ENCODE assay signal across 13 cellular contexts in the genomic region with DNA sequence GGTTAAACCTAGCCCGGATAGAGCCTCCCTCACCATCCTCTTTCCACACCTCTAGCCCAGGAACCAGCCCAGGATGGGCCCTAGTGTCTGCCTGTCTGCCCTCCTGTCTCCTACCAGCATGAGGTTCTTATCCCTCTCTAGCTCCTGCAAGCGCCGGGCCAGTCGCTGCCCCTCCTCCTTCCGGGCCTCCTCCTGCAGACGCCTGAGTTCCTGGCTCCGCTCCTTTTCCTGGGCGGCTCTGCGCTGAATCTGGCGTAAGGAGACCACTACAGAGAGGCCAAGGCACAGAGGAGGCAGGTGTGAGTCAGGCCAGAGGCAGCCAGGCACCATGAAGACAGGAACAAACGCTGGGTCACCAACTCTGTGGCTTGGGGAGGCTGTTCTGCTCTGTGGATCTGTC. TPM values are rescaled to one million over a fixed set of nuclear protein-coding genes. Genes with fewer than 3 reads are reported as not detected.
DNase-seq lines count a peak whose midpoint lies in the region; ATAC-seq and TF ChIP-seq lines count a peak whose summit lies in the region.
"Had no signal": no experiment of that assay in that cellular context is flagged by ENCODE, and none has a peak within 500 bp of the region (broad histone marks: within the 10 kb centered on the region; RNA-seq: fewer than 3 reads in every experiment).

No MANE protein-coding gene starts in this region.

- peaks cover 58% of the 10 kb centered on the region for H3K36me3 ChIP-seq in WERI-Rb-1

- H3K27me3 ChIP-seq in WERI-Rb-1 (ENCODE audit: insufficient read depth, low read depth, severe bottlenecking) = no peaks in the 10 kb centered on the region
- H3K27me3 ChIP-seq: BLaER1 treated with 17β-estradiol and CSF1 and Interleukin-3, amounts not matched to agents 10 nM and 100 nM had no signal

- no peak overlapping the region for H3K4me3 ChIP-seq in WERI-Rb-1 (ENCODE audit: low read depth, low read length)
- H3K4me3 ChIP-seq: BLaER1 treated with 17β-estradiol and CSF1 and Interleukin-3, amounts not matched to agents 10 nM and 100 nM; mucosa of descending colon had no signal

- TF ChIP-seq CTCF in WERI-Rb-1 (IDR thresholded peaks at IDR 0.05; ENCODE audit: low read depth, low read length) = no peak
- no peak for TF ChIP-seq CTCF in omental fat pad (IDR thresholded peaks at IDR 0.05)

- peaks cover 2% of the 10 kb centered on the region for H3K9me3 ChIP-seq in WERI-Rb-1 (ENCODE audit: severe bottlenecking)
- H3K9me3 ChIP-seq: BLaER1 treated with 17β-estradiol and CSF1 and Interleukin-3, amounts not matched to agents 10 nM and 100 nM; mucosa of descending colon had no signal

- peak; percentile 65 for ATAC-seq in omental fat pad (ENCODE audit: low FRiP score)
- no peak for ATAC-seq in GM21717 (IDR thresholded peaks at IDR 0.05; ENCODE audit: unreplicated experiment)
- ATAC-seq: mucosa of descending colon had no signal

- H3K27ac ChIP-seq in WERI-Rb-1 = peak overlapping the region; percentile 83
- H3K27ac ChIP-seq: BLaER1 treated with 17β-estradiol and CSF1 and Interleukin-3, amounts not matched to agents 10 nM and 100 nM had no signal

- DNase-seq in AG20443 (ENCODE audit: low spot score) (peak; percentile 79), WERI-Rb-1 (peak; percentile 92), glomerular visceral epithelial cell (ENCODE audit: extremely low spot score) (peak; percentile 93), omental fat pad (ENCODE audit: low spot score) (no peak), COLO829 (ENCODE audit: low spot score) (no peak), HCEC 1CT (no peak)
- DNase-seq in activated effector memory CD4-positive, alpha-beta T cell treated with anti-CD3 and anti-CD28 coated beads, Interleukin-2, amount 50 U/mL, for 16 hours = no peak
- DNase-seq: mucosa of descending colon, NCI-H748 treated with DMSO at 0.1 percent for 48 hours, T-helper 9 cell had no signal

RNA-seq across cellular contexts. Expression of gene PSORS1C2, which starts 4.3 kb away (rescaled TPM):
- total RNA-seq in omental fat pad = not detected
- total RNA-seq: activated T-helper 1 cell treated with anti-CD3 and anti-CD28 coated beads, Interleukin-12 subunit alpha, Interleukin-12 subunit beta, Interleukin-2, Interleukin-4 antibody, amounts not matched to agents 30 ng/mL and 10 ng/mL and 1 ng/mL, durations not matched to agents 14 hours and 24 hours and 36 hours; mucosa of descending colon had no signal

RNA-seq across cellular contexts. Expression of gene CCHCR1, which starts 14.5 kb away (rescaled TPM):
- total RNA-seq in omental fat pad = 10 to 100 TPM in 1 of 4 donors, 1 to 10 TPM in 3; 4.6 to 21.1 (median 5.0) TPM

RNA-seq across cellular contexts. Expression of gene TCF19, which starts 15.2 kb away (rescaled TPM):
- total RNA-seq in omental fat pad = 10 to 100 TPM in 1 of 4 donors, 1 to 10 TPM in 3; 1.9 to 19.5 (median 2.7) TPM

RNA-seq across cellular contexts. Expression of gene CDSN, which starts 22.9 kb away (rescaled TPM):
- total RNA-seq in omental fat pad = not detected
- total RNA-seq: activated T-helper 1 cell treated with anti-CD3 and anti-CD28 coated beads, Interleukin-12 subunit alpha, Interleukin-12 subunit beta, Interleukin-2, Interleukin-4 antibody, amounts not matched to agents 30 ng/mL and 10 ng/mL and 1 ng/mL, durations not matched to agents 14 hours and 24 hours and 36 hours; mucosa of descending colon had no signal

RNA-seq across cellular contexts. Expression of gene POU5F1, which starts 27.3 kb away (rescaled TPM):
- 1 to 10 TPM in 2 of 4 donors, under 1 TPM in 1, not detected in 1; 0.37 to 2.4 (median 1.3) TPM for total RNA-seq in omental fat pad
- total RNA-seq: activated T-helper 1 cell treated with anti-CD3 and anti-CD28 coated beads, Interleukin-12 subunit alpha, Interleukin-12 subunit beta, Interleukin-2, Interleukin-4 antibody, amounts not matched to agents 30 ng/mL and 10 ng/mL and 1 ng/mL, durations not matched to agents 14 hours and 24 hours and 36 hours had no signal

Comparison
In these comparisons a context has a peak if more than half of its experiments do, and no peak if none do; other contexts are left out.
1. DNase-seq: peak in AG20443 (single experiment), WERI-Rb-1 (single experiment) and glomerular visceral epithelial cell (single experiment); none in omental fat pad (single experiment), COLO829 (single experiment), activated effector memory CD4-positive, alpha-beta T cell treated with anti-CD3 and anti-CD28 coated beads, Interleukin-2, amount 50 U/mL, for 16 hours (single experiment) and HCEC 1CT (single experiment).